1 cellular context compared by ENCODE assay signal in genomic region chr5:93289915-93290314, GRCh38.
TF ChIP-seq lines count a peak whose summit lies in the region.

No MANE protein-coding gene starts in this region.

TF ChIP-seq in HepG2, 621 proteins besides CTCF, POLR2A, EP300 and RAD21 (continued from another document):
- TF ChIP-seq RELA (CRISPR knock-in tag; IDR thresholded peaks at IDR 0.05) (no peak), NCOR1 (IDR thresholded peaks at IDR 0.05; ENCODE audit: borderline replicate concordance, low read length) (no peak), ZNF124 (CRISPR knock-in tag; IDR thresholded peaks at IDR 0.05) (no peak), ZSCAN30 (CRISPR knock-in tag; IDR thresholded peaks at IDR 0.05) (no peak)
